ENCODE assay signal across 21 cellular contexts in the genomic region with DNA sequence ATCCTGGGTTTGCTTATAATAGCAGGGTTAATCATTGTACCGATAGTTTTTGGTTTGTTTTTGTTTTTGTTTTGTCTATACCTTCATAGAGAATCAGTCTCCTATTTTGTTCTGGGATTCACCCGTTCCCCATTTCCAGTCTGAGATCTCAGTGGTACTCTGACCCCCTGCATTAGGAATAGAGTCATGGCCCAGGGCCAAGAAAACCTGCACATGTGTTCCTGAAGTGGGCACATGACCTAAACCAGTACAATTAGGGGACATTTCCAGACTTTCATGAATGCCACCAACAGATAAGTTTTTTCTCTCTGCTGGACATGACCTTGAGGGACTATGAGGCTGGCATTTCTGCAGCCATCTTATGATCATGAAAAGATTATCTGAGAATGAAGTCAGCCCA.
"Had no signal": no experiment of that assay in that cellular context is flagged by ENCODE, and none has a peak within 500 bp of the region (broad histone marks: within the 10 kb centered on the region; RNA-seq: fewer than 3 reads in every experiment).

No MANE protein-coding gene starts in this region.

- ATAC-seq: effector memory CD8-positive, alpha-beta T cell; gastrocnemius medialis; left lobe of liver; natural killer cell; pancreas; stimulated activated memory B cell treated with anti-CD40 and anti-IgM and Interleukin-4, amounts not matched to agents 10 μg/mL and 1 μg/mL and 100 μg/mL, for 72 hours; stimulated activated naive CD8-positive, alpha-beta T cell treated with anti-CD3 and anti-CD28 coated beads, Interleukin-15, Interleukin-2, amounts not matched to agents 100 U/mL and 50 U/mL, for 24 hours had no signal

- H3K4me1 ChIP-seq: gastrocnemius medialis, pancreas, prostate gland, spleen, tibial artery had no signal

- FAIRE-seq: kidney, pancreas had no signal

- H3K4me3 ChIP-seq: gastrocnemius medialis, lung, pancreas, prostate gland, right atrium auricular region, sigmoid colon, spleen, testis, tibial artery had no signal

- H3K27ac ChIP-seq: gastrocnemius medialis, neutrophil, pancreas, prostate gland, right atrium auricular region, sigmoid colon, spleen, testis, tibial artery had no signal

- H3K36me3 ChIP-seq: gastrocnemius medialis, neutrophil, pancreas, prostate gland, right atrium auricular region, sigmoid colon, spleen, tibial artery had no signal

- H3K27me3 ChIP-seq: gastrocnemius medialis, neutrophil, pancreas, right atrium auricular region, sigmoid colon, spleen, testis, tibial artery had no signal

- H3K9me3 ChIP-seq: gastrocnemius medialis, neutrophil, pancreas, prostate gland, right atrium auricular region, sigmoid colon, spleen, testis, tibial artery had no signal

- DNase-seq: cortex of kidney; effector memory CD8-positive, alpha-beta T cell; foreskin fibroblast; gastrocnemius medialis; head of caudate nucleus; kidney; natural killer cell; pancreas; sigmoid colon; spleen; stimulated activated CD4-positive, alpha-beta T cell treated with anti-CD3 and anti-CD28 coated beads, Interleukin-4, amount 100 ng/mL, for 4 hours; stimulated activated naive CD8-positive, alpha-beta T cell treated with anti-CD3 and anti-CD28 coated beads, Interleukin-15, Interleukin-2, amounts not matched to agents 100 U/mL and 50 U/mL, for 24 hours; substantia nigra; testis; tibial artery had no signal
